ENCODE assay signal across 13 cellular contexts in the genomic region with DNA sequence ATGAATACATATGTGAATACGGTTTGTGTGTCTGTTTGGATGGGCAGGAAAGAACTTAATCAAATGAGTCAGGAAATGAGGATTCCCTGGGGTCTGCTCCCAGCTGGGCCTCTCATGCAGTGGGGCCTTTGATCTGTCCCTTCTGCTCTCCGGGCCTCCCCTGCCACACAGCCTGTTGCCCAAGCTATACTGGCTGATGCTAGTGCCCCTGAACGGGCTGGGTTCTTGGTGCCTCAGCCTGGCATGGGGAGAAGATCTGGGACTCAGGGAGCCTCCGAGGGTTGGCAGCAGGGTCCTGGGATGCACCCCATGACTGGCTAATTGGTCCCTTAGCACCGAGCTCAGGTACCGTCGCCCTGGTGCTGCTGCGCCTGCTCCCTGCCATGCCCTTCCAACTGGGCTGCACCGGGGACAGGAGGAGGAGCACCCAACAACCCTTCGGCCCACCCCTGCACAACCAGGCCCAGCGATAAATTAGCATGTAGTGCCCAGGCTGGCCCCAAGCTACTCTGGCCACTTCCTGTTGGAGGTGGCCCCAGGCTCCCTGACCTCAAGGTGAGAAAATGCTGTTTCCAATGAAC. TPM values are rescaled to one million over a fixed set of nuclear protein-coding genes. Genes with fewer than 3 reads are reported as not detected.
A peak's percentile ranks its signal among the peaks of the same experiment; 100 is the strongest.
DNase-seq lines count a peak whose midpoint lies in the region; ATAC-seq, FAIRE-seq and TF ChIP-seq lines count a peak whose summit lies in the region.
"Had no signal": no experiment of that assay in that cellular context is flagged by ENCODE, and none has a peak within 500 bp of the region (broad histone marks: within the 10 kb centered on the region; RNA-seq: fewer than 3 reads in every experiment).

No MANE protein-coding gene starts in this region.

- H3K14ac ChIP-seq in IMR-90 (replicated peaks; ENCODE audit: low read depth, low read length) (no peak overlapping the region), H1 (ENCODE audit: insufficient read length) (no peak overlapping the region)

- H3K23me2 ChIP-seq in H1 (ENCODE audit: low read depth, low read length) = no peaks in the 10 kb centered on the region

- H3K4ac ChIP-seq in IMR-90 (ENCODE audit: low read depth, low read length) (no peak overlapping the region), H1 (replicated peaks; ENCODE audit: insufficient read length, low read depth, low read length) (no peak overlapping the region)

- H4K20me1 ChIP-seq in IMR-90 (ENCODE audit: insufficient read depth, low read length) = no peaks in the 10 kb centered on the region
- H4K20me1 ChIP-seq in H1 (replicated peaks in 1 of 2; ENCODE audit: control insufficient read depth in 1 of 2, insufficient read depth in 2 of 2, low read length in 2 of 2) = no peaks in the 10 kb centered on the region

- H2AFZ ChIP-seq in IMR-90 (replicated peaks; ENCODE audit: low read length, poor library complexity) (peak overlapping the region; percentile 9), H1 (ENCODE audit: low read length) (no peak overlapping the region)

- H3K9me3 ChIP-seq in IMR-90 (ENCODE audit: control insufficient read depth, insufficient read depth, low read length) = no peaks in the 10 kb centered on the region
- no peaks in the 10 kb centered on the region for H3K9me3 ChIP-seq in H1 (ENCODE audit: insufficient read depth in 2 of 2, low read depth in 1 of 2, low read length in 1 of 2)
- H3K9me3 ChIP-seq in transverse colon = no peaks in the 10 kb centered on the region

- no peaks in the 10 kb centered on the region for H3K79me2 ChIP-seq in H1 (ENCODE audit: control insufficient read depth in 1 of 2, insufficient read depth in 2 of 2, low read length in 2 of 2)

- intact Hi-C loops in IMR-90 (cut with micrococcal nuclease) (no loop called here), transverse colon (cut with DNase I; ENCODE audit: low total_unique reads) (no loop called here)

- no peak for FAIRE-seq in H1 (lab: Jason Lieb, UNC)

- peaks cover 4% of the 10 kb centered on the region for H3K4me1 ChIP-seq in IMR-90 (ENCODE audit: control insufficient read depth, insufficient read depth, low read length)
- peaks cover 0 to 8% (median under 1%) of the 10 kb centered on the region in 4 experiments; a peak in 3 of 7 replicates for H3K4me1 ChIP-seq in H1 (replicated peaks in 1 of 4; ENCODE audit: control insufficient read depth in 3 of 4, insufficient read depth in 4 of 4, low read length in 3 of 4)
- no peaks in the 10 kb centered on the region for H3K4me1 ChIP-seq in transverse colon

- H4K8ac ChIP-seq in IMR-90 (ENCODE audit: low read depth in 2 of 2, low read length in 2 of 2) = no peak overlapping the region
- H4K8ac ChIP-seq in H1 (ENCODE audit: extremely low read depth, insufficient read depth, low read length) = 0 out of 2 replicates have a peak overlapping the region, but pooled peaks have one; percentile 26

- H2BK20ac ChIP-seq in IMR-90 (ENCODE audit: low read depth, low read length) = no peak overlapping the region
- no peak overlapping the region for H2BK20ac ChIP-seq in H1 (ENCODE audit: low read length)

- ATAC-seq in IMR-90 (ENCODE audit: low read depth) = no peak

- H3K56ac ChIP-seq in IMR-90 (ENCODE audit: extremely low read depth, insufficient read depth, low read length) (no peak overlapping the region), H1 (replicated peaks; ENCODE audit: insufficient read length, low read depth, low read length) (no peak overlapping the region)

- TF ChIP-seq EP300 in H1 (IDR thresholded peaks at IDR 0.05; ENCODE audit: borderline replicate concordance in 1 of 2, low read depth in 2 of 2, low read length in 2 of 2) (no peak), transverse colon (IDR thresholded peaks at IDR 0.05; ENCODE audit: low read depth) (no peak)

- H3K9ac ChIP-seq in IMR-90 (ENCODE audit: low read depth, low read length) = no peak overlapping the region
- H3K9ac ChIP-seq in H1 (replicated peaks in 1 of 4; ENCODE audit: extremely low read depth in 1 of 4, low read depth in 3 of 4, low read length in 3 of 4) = no peak overlapping the region

- H4K5ac ChIP-seq in IMR-90 (ENCODE audit: low read depth, low read length) (no peak overlapping the region), H1 (ENCODE audit: insufficient read length, low read depth, low read length) (no peak overlapping the region)

- CTCF ChIA-PET in IMR-90 (lab: Yijun Ruan, JAX) = no interaction called here
- CTCF ChIA-PET in H1 (lab: Charles Lee; ENCODE audit: partially characterized antibody) = interaction anchor here (0.9 kb wide), 1 partner anchor 42 kb away, joined by 3 read pairs; no protein-coding TSS in a partner anchor

- H3K4me3 ChIP-seq in IMR-90 (ENCODE audit: insufficient read depth, low read depth, low read length) = no peak overlapping the region
- H3K4me3 ChIP-seq in H1 (ENCODE audit: extremely low read depth in 1 of 4, insufficient read depth in 2 of 4, low read depth in 3 of 4, low read length in 4 of 4) = no peak overlapping the region
- H3K4me3 ChIP-seq in transverse colon = no peak overlapping the region

- 0 out of 3 replicates have a peak overlapping the region, but pooled peaks have one; percentile 29 for H2BK15ac ChIP-seq in IMR-90 (ENCODE audit: low read depth, low read length)
- no peak overlapping the region for H2BK15ac ChIP-seq in H1 (ENCODE audit: low read length)

- POLR2A ChIA-PET in IMR-90 (lab: Charles Lee; ENCODE audit: unreplicated experiment) = no interaction called here
- POLR2A ChIA-PET in H1 (lab: Charles Lee; ENCODE audit: partially characterized antibody) = interaction anchor here (0.9 kb wide), 1 partner anchor 9 kb away, joined by 3 read pairs; no protein-coding TSS in a partner anchor

- no peaks in the 10 kb centered on the region for H3K36me3 ChIP-seq in IMR-90 (ENCODE audit: control insufficient read depth, insufficient read depth, low read length)
- H3K36me3 ChIP-seq in H1 (ENCODE audit: control insufficient read depth in 2 of 4, insufficient read depth in 4 of 4, low read length in 3 of 4) = no peaks in the 10 kb centered on the region
- no peaks in the 10 kb centered on the region for H3K36me3 ChIP-seq in transverse colon

- no TSS peak for BruUV-seq in IMR-90 (replicated peaks; lab: Mats Ljungman, UMichigan)

- TF ChIP-seq POLR2A in IMR-90 (IDR thresholded peaks at IDR 0.05; ENCODE audit: low read depth, low read length) (no peak), H1 (IDR thresholded peaks at IDR 0.05; ENCODE audit: control extremely low read depth in 1 of 2, low read depth in 2 of 2, low read length in 2 of 2) (no peak), transverse colon (IDR thresholded peaks at IDR 0.05) (no peak)

- TF ChIP-seq RAD21 in IMR-90 (IDR thresholded peaks at IDR 0.05; ENCODE audit: low read length) = no peak
- TF ChIP-seq RAD21 in H1 (IDR thresholded peaks at IDR 0.05 in 1 of 2, conservative IDR thresholded peaks at IDR 0.05 in 1 of 2; ENCODE audit: low read depth in 2 of 2, low read length in 2 of 2) = no peak

- WGBS in IMR-90 (ENCODE audit: extremely low coverage in 2 of 2, insufficient read length in 1 of 2), 2 experiments = 60% methylated on average over 3 of the region's 11 CpGs; no CpG with 5 or more reads in 1 of the 2 experiments
- WGBS in H1 (ENCODE audit: extremely low coverage in 1 of 2, insufficient coverage in 1 of 2, insufficient read length in 1 of 2, insufficient replicate concordance in 2 of 2, low coverage in 1 of 2, low lambda C conversion rate in 2 of 2, missing lambda C conversion rate in 1 of 2), 2 experiments = 82% methylated on average over 11 of the region's 11 CpGs; no CpG with 5 or more reads in 1 of the 2 experiments
- 89% methylated on average over 8 of the region's 11 CpGs; no CpG with 5 or more reads in 1 of the 2 donors for WGBS in transverse colon (ENCODE audit: low coverage in 1 of 2), 2 donors

- H3K27ac ChIP-seq in IMR-90 (ENCODE audit: insufficient read depth, low read length) (no peak overlapping the region), H1 (ENCODE audit: low read depth, low read length) (no peak overlapping the region), transverse colon (no peak overlapping the region)

- no peak overlapping the region for H3K4me2 ChIP-seq in IMR-90 (ENCODE audit: low read depth, low read length)
- no peak overlapping the region for H3K4me2 ChIP-seq in H1 (ENCODE audit: insufficient read depth in 1 of 2, low read depth in 2 of 2, low read length in 2 of 2)

- H2BK120ac ChIP-seq in IMR-90 (ENCODE audit: low read depth, low read length) = no peak overlapping the region
- no peak overlapping the region for H2BK120ac ChIP-seq in H1 (replicated peaks; ENCODE audit: low read depth, low read length)

- H3K27me3 ChIP-seq in IMR-90 (ENCODE audit: control insufficient read depth, insufficient read depth, low read length) (no peaks in the 10 kb centered on the region), H1 (replicated peaks in 1 of 4; ENCODE audit: control insufficient read depth in 3 of 4, extremely low read depth in 1 of 4, insufficient read depth in 3 of 4, low read length in 3 of 4) (no peaks in the 10 kb centered on the region), transverse colon (no peaks in the 10 kb centered on the region)

- peak; percentile 48 for DNase-seq in activated effector memory CD4-positive, alpha-beta T cell treated with anti-CD3 and anti-CD28 coated beads, Interleukin-2, amount 50 U/mL, for 16 hours
- no peak for DNase-seq in activated effector memory CD4-positive, alpha-beta T cell treated with Interleukin-2 at 50 U/mL for 16 hours
- no peak for DNase-seq in IMR-90
- DNase-seq in H1 (ENCODE audit: low read depth in 1 of 2, low spot score in 2 of 2) = no peak
- peak; percentile 4 for DNase-seq in transverse colon
- no peak for DNase-seq in NCI-H1417 treated with DMSO at 0.1 percent for 48 hours (lab: John Stamatoyannopoulos, UW)
- no peak for DNase-seq in kidney tubule cell (ENCODE audit: low spot score)
- DNase-seq in NCI-H2196 (lab: John Stamatoyannopoulos, UW; ENCODE audit: unreplicated experiment) = no peak
- DNase-seq: Kasumi-1, NCI-H1105 treated with DMSO at 0.1 percent for 48 hours, NCI-H2029 treated with DMSO at 0.1 percent for 48 hours, NCI-H510A treated with DMSO at 0.1 percent for 48 hours, SIG-M5 had no signal

- H2AK5ac ChIP-seq in IMR-90 (ENCODE audit: low read depth, low read length) (0 out of 2 replicates have a peak overlapping the region, but pooled peaks have one; percentile 75), H1 (ENCODE audit: low read depth, low read length) (no peak overlapping the region)

- TF ChIP-seq CTCF in IMR-90 (conservative IDR thresholded peaks at IDR 0.05; ENCODE audit: low read depth, low read length) (no peak), H1 (IDR thresholded peaks at IDR 0.05; ENCODE audit: control extremely low read depth in 1 of 3, insufficient read depth in 1 of 3, low read depth in 1 of 3, low read length in 3 of 3) (no peak), transverse colon (IDR thresholded peaks at IDR 0.05) (no peak)

- H2BK12ac ChIP-seq in H1 (ENCODE audit: low read depth, low read length) = 0 out of 2 replicates have a peak overlapping the region, but pooled peaks have one; percentile 50

- H3K79me1 ChIP-seq in IMR-90 (ENCODE audit: low read depth in 1 of 2, low read length in 2 of 2) (0 out of 4 replicates have a peak, but pooled peaks cover 0 to 4% of the 10 kb centered on the region in 2 experiments), H1 (ENCODE audit: low read depth, low read length) (no peaks in the 10 kb centered on the region)

- no peak overlapping the region for H2BK5ac ChIP-seq in IMR-90 (ENCODE audit: low read depth, low read length, poor library complexity, severe bottlenecking)
- peak overlapping the region; percentile 44 for H2BK5ac ChIP-seq in H1 (ENCODE audit: low read depth, low read length)

- dilution Hi-C loops in IMR-90 (cut with HindIII; ENCODE audit: low sequenced_read_pairs, unreplicated experiment) = no loop called here

- no peak overlapping the region for H3K18ac ChIP-seq in IMR-90 (ENCODE audit: low read depth, low read length)
- H3K18ac ChIP-seq in H1 (ENCODE audit: extremely low read depth, low read length) = no peak overlapping the region

- peaks cover 6% of the 10 kb centered on the region for H3K9me1 ChIP-seq in IMR-90 (ENCODE audit: insufficient read depth, low read length)

- no peak overlapping the region for H3K23ac ChIP-seq in IMR-90 (ENCODE audit: low read depth, low read length)
- no peak overlapping the region for H3K23ac ChIP-seq in H1 (ENCODE audit: insufficient read length)

- no peak overlapping the region for H2AK9ac ChIP-seq in IMR-90 (replicated peaks; ENCODE audit: low read depth, low read length, poor library complexity)

- in situ Hi-C loops in IMR-90 (cut with MboI; ENCODE audit: low sequenced_read_pairs) = no loop called here
- in situ Hi-C loops in transverse colon (cut with MboI; ENCODE audit: low pct_ligation_motif_present in 1 of 4, low pct_unique_long_range_greater_than_20kb in 1 of 4, low sequenced_read_pairs in 3 of 4) = no loop called here

- H4K91ac ChIP-seq in IMR-90 (ENCODE audit: insufficient read depth, low read depth, low read length) = no peak overlapping the region
- H4K91ac ChIP-seq in H1 (replicated peaks; ENCODE audit: insufficient read length, low read length) = no peak overlapping the region

RNA-seq across cellular contexts. Expression of a gene that starts 59.9 kb away (rescaled TPM):
- total RNA-seq in IMR-90 (2012; rRNA removed) (42.1 and 55.3 TPM in 2 replicates), transverse colon (10 to 100 TPM in 1 of 4 donors, 1 to 10 TPM in 3; 6.2 to 16.0 (median 6.6) TPM)
- polyA plus RNA-seq in IMR-90 (2012; rRNA removed) (48.1 and 61.5 TPM in 2 replicates), H1 (2011; rRNA removed) (13.3 and 13.6 TPM in 2 replicates)
- polyA plus RNA-seq in IMR-90 (2012; cell fraction: cytosol; rRNA removed) = 39.0 and 110 TPM in 2 replicates
- polyA plus RNA-seq in IMR-90 (2012; cell fraction: nucleus; rRNA removed; ENCODE audit: low replicate concordance) = 239 and 414 TPM in 2 replicates
- 27.0 and 30.3 TPM in 2 replicates for total RNA-seq in H1 (2021; fragmentation: NEBNext Ultra II Directional; extraction: Animal tissue kit (Norgen Biotek cat#: 25700))
- polyA plus RNA-seq in H1 (2011; cell fraction: cytosol; rRNA removed) = 15.2 TPM
- polyA plus RNA-seq in H1 (2011; cell fraction: nucleus; rRNA removed) = 12.0 TPM
- polyA plus RNA-seq in H1 (2012, experiment 1 of 2) = 14.3 to 18.7 TPM (median 15.9 TPM) in 4 replicates
- 16.9 TPM for polyA plus RNA-seq in H1 (2012, experiment 2 of 2)
- polyA plus RNA-seq in H1 (2013, experiment 1 of 2) = 17.0 TPM
- polyA plus RNA-seq in H1 (2013, experiment 2 of 2) = 20.2 TPM
- 28.9 and 41.0 TPM in 2 replicates for polyA minus RNA-seq in H1 (2011; rRNA and poly(A)+ RNA removed)
- 37.5 TPM for polyA minus RNA-seq in H1 (2011; cell fraction: cytosol; rRNA and poly(A)+ RNA removed)
- 14.9 TPM for polyA minus RNA-seq in H1 (2011; cell fraction: nucleus; rRNA and poly(A)+ RNA removed)

Comparison
In these comparisons a context has a peak if more than half of its experiments do, and no peak if none do; other contexts are left out.
1. DNase-seq: peak in activated effector memory CD4-positive, alpha-beta T cell treated with anti-CD3 and anti-CD28 coated beads, Interleukin-2, amount 50 U/mL, for 16 hours (single experiment) and transverse colon (single experiment); none in activated effector memory CD4-positive, alpha-beta T cell treated with Interleukin-2 at 50 U/mL for 16 hours (single experiment), IMR-90 (single experiment), H1 (0 of 2), NCI-H1417 treated with DMSO at 0.1 percent for 48 hours (single experiment), kidney tubule cell (single experiment) and NCI-H2196 (single experiment).